In genomic region chr1:98196012-98196411, GRCh38 we compare ENCODE assay signal across 23 cellular contexts.
"Had no signal": no experiment of that assay in that cellular context is flagged by ENCODE, and none has a peak within 500 bp of the region (broad histone marks: within the 10 kb centered on the region; RNA-seq: fewer than 3 reads in every experiment).

No MANE protein-coding gene starts in this region.

- DNase-seq: activated CD4-positive, alpha-beta T cell treated with anti-CD3 and anti-CD28 coated beads for 4 hours; activated CD8-positive, alpha-beta memory T cell treated with anti-CD3 and anti-CD28 coated beads, Interleukin-2, amount 50 U/mL, for 4 hours; activated CD8-positive, alpha-beta T cell treated with anti-CD3 and anti-CD28 coated beads for 36 hours; activated gamma-delta T cell treated with Interleukin-2 at 50 U/mL for 16 hours; activated naive CD4-positive, alpha-beta T cell treated with anti-CD3 and anti-CD28 coated beads, Interleukin-2, amount 10 ng/mL, durations not matched to agents 7 days and 5 days; activated naive CD8-positive, alpha-beta T cell treated with anti-CD3 and anti-CD28 coated beads for 36 hours; activated T-cell treated with anti-CD3 and anti-CD28 coated beads, Interleukin-2, amount 50 U/mL, for 72 hours; adrenal gland; anterior cingulate cortex; central memory CD4-positive, alpha-beta T cell; NCI-H1092 treated with DMSO at 0.1 percent for 48 hours; NCI-H1417 treated with DMSO at 0.1 percent for 48 hours; NCI-H1694; NCI-H2029; NCI-H524; Peyer's patch; Right ventricle myocardium superior; SW 1271 had no signal

- H3K36me3 ChIP-seq: adrenal gland, breast epithelium, Peyer's patch, SJSA1 had no signal

- H3K27ac ChIP-seq: adrenal gland, breast epithelium, Peyer's patch, RWPE1, SJSA1 had no signal

- H3K27me3 ChIP-seq: adrenal gland, breast epithelium, Peyer's patch, SJSA1 had no signal

- H3K4me1 ChIP-seq: adrenal gland, breast epithelium, Peyer's patch, SJSA1 had no signal

- H3K4me3 ChIP-seq: adrenal gland, breast epithelium, Peyer's patch, SJSA1 had no signal

- H3K9me3 ChIP-seq: adrenal gland, breast epithelium, Peyer's patch, SJSA1 had no signal

- ATAC-seq: activated CD4-positive, CD25-positive, alpha-beta regulatory T cell treated with anti-CD3 and anti-CD28 coated beads, Interleukin-2, amount 50 U/mL, for 24 hours; activated CD8-positive, alpha-beta T cell treated with anti-CD3 and anti-CD28 coated beads for 36 hours; activated T-cell treated with anti-CD3 and anti-CD28 coated beads, Interleukin-2, amount 50 U/mL, for 72 hours; SK-N-SH treated with all-trans-retinoic acid at 6 μM for 48 hours had no signal
